In the genomic region with DNA sequence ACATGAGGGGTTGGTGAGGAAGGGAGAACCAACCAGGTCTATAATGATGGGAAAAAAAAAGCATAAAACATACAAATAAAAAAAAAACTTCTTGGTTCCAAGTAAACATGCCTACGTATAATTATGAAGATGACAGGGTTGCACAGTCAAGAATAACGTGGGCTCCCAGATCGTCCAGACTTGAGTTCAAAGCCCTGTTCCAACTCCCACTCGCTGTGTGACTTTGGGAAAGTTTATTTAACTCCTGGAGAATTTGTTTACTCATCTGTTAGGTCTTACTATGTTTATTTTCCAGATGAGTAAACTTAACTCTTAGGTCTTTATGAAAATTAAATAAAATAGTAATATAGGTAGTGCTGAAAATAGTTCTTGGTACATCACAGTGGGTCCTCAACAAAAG, we compare ENCODE assay signal across 19 cellular contexts. TPM values are rescaled to one million over a fixed set of nuclear protein-coding genes. Genes with fewer than 3 reads are reported as not detected.
DNase-seq lines count a peak whose midpoint lies in the region; ATAC-seq and TF ChIP-seq lines count a peak whose summit lies in the region.
"Had no signal": no experiment of that assay in that cellular context is flagged by ENCODE, and none has a peak within 500 bp of the region (broad histone marks: within the 10 kb centered on the region; RNA-seq: fewer than 3 reads in every experiment).

No MANE protein-coding gene starts in this region.

- no peak for ATAC-seq in HG03159 (IDR thresholded peaks at IDR 0.05; ENCODE audit: unreplicated experiment)
- ATAC-seq: esophagus mucosa, T-helper 17 cell had no signal

- H3K27ac Mint-ChIP-seq in HFFc6 (peak overlapping the region; percentile 76), chondrocyte (ENCODE audit: unreplicated experiment) (peak overlapping the region; percentile 74)
- H3K27ac Mint-ChIP-seq: dendritic cell treated with granulocyte-macrophage colony-stimulating factor and Interleukin-4, amounts not matched to agents 40 ng/mL and 50 ng/mL, for 4 days; T-helper 17 cell had no signal

- peaks cover 88% of the 10 kb centered on the region for H3K4me1 Mint-ChIP-seq in HFFc6 (ENCODE audit: low read depth)
- H3K4me1 Mint-ChIP-seq in chondrocyte (ENCODE audit: low read depth) = peaks cover 80% of the 10 kb centered on the region
- H3K4me1 Mint-ChIP-seq: T-helper 17 cell had no signal

- H3K4me1 ChIP-seq in mucosa of rectum (ENCODE audit: control insufficient read depth in 2 of 2, insufficient read depth in 2 of 2, low read length in 2 of 2) (peaks cover 11 to 20% of the 10 kb centered on the region in 2 donors), subcutaneous abdominal adipose tissue (ENCODE audit: control insufficient read depth in 5 of 5, insufficient read depth in 5 of 5, low read length in 5 of 5) (peaks cover 4 to 39% (median 27%) of the 10 kb centered on the region in 5 donors)

- no peak for DNase-seq in HFFc6
- no peak for DNase-seq in chondrocyte (ENCODE audit: low spot score)
- DNase-seq in GM03348 (ENCODE audit: low spot score) = no peak
- no peak for DNase-seq in DMS114 treated with DMSO at 0.1 percent for 48 hours (lab: John Stamatoyannopoulos, UW; ENCODE audit: unreplicated experiment)
- no peak for DNase-seq in GF-D8 (lab: John Stamatoyannopoulos, UW)
- DNase-seq: activated CD4-positive, CD25-positive, alpha-beta regulatory T cell; activated effector memory CD4-positive, alpha-beta T cell treated with anti-CD3 and anti-CD28 coated beads, Interleukin-2, amount 50 U/mL, for 16 hours; anterior cingulate cortex; DMS79; Kasumi-1; NCI-H1436 treated with DMSO at 0.1 percent for 48 hours; SHP77 treated with DMSO at 0.1 percent for 48 hours; T-helper 17 cell had no signal

- H3K36me3 Mint-ChIP-seq in HFFc6 (ENCODE audit: low read depth) = peaks cover 91% of the 10 kb centered on the region
- H3K36me3 Mint-ChIP-seq in chondrocyte (ENCODE audit: low read depth) = peaks cover 7% of the 10 kb centered on the region

- no peaks in the 10 kb centered on the region for H3K27me3 ChIP-seq in mucosa of rectum (ENCODE audit: control insufficient read depth in 2 of 2, insufficient read depth in 2 of 2, low read length in 2 of 2)
- no peaks in the 10 kb centered on the region for H3K27me3 ChIP-seq in subcutaneous abdominal adipose tissue (ENCODE audit: control insufficient read depth in 5 of 5, insufficient read depth in 4 of 5, low read length in 5 of 5)

- 0 out of 2 replicates have a peak, but pooled peaks cover 9% of the 10 kb centered on the region for H3K9me3 Mint-ChIP-seq in HFFc6
- no peaks in the 10 kb centered on the region for H3K9me3 Mint-ChIP-seq in chondrocyte (ENCODE audit: low read depth)
- H3K9me3 Mint-ChIP-seq: dendritic cell treated with granulocyte-macrophage colony-stimulating factor and Interleukin-4, amounts not matched to agents 40 ng/mL and 50 ng/mL, for 4 days; neural crest cell had no signal

- no peaks in the 10 kb centered on the region for H3K36me3 ChIP-seq in mucosa of rectum (ENCODE audit: control insufficient read depth in 2 of 2, insufficient read depth in 2 of 2, low read length in 2 of 2)
- H3K36me3 ChIP-seq in subcutaneous abdominal adipose tissue (ENCODE audit: control insufficient read depth in 5 of 5, insufficient read depth in 5 of 5, low read length in 5 of 5) = peaks cover 0 to 7% (median 0%) of the 10 kb centered on the region in 5 donors

- H3K27ac ChIP-seq in mucosa of rectum (ENCODE audit: low read depth in 2 of 2, low read length in 2 of 2) (peak overlapping the region; percentile 62 to 69), subcutaneous abdominal adipose tissue (ENCODE audit: low read depth, low read length) (peak overlapping the region; percentile 77)

- H3K4me3 Mint-ChIP-seq in HFFc6 = peak overlapping the region; percentile 35; the same call in 1 of the 2 replicates
- H3K4me3 Mint-ChIP-seq in chondrocyte (ENCODE audit: unreplicated experiment) = no peak overlapping the region
- H3K4me3 Mint-ChIP-seq: dendritic cell treated with granulocyte-macrophage colony-stimulating factor and Interleukin-4, amounts not matched to agents 40 ng/mL and 50 ng/mL, for 4 days; neural crest cell; T-helper 17 cell had no signal

- H3K9me3 ChIP-seq in mucosa of rectum (ENCODE audit: control insufficient read depth in 2 of 2, low read length in 2 of 2) = no peaks in the 10 kb centered on the region
- no peaks in the 10 kb centered on the region for H3K9me3 ChIP-seq in subcutaneous abdominal adipose tissue (ENCODE audit: control insufficient read depth in 5 of 5, low read length in 5 of 5)

- H3K4me3 ChIP-seq in mucosa of rectum (ENCODE audit: low read length in 2 of 2) (no peak overlapping the region), subcutaneous abdominal adipose tissue (ENCODE audit: low read depth in 1 of 5, low read length in 5 of 5) (no peak overlapping the region)

- TF ChIP-seq CTCF in HFFc6 (IDR thresholded peaks at IDR 0.05) (no peak), chondrocyte (IDR thresholded peaks at IDR 0.05) (no peak)

- no peak overlapping the region for H3K9ac ChIP-seq in mucosa of rectum (ENCODE audit: low read depth in 1 of 2, low read length in 2 of 2)
- no peak overlapping the region for H3K9ac ChIP-seq in subcutaneous abdominal adipose tissue (ENCODE audit: low read length in 5 of 5)

- H3K27me3 Mint-ChIP-seq in HFFc6 (ENCODE audit: insufficient read depth) (peaks cover 1% of the 10 kb centered on the region), chondrocyte (ENCODE audit: low read depth) (no peaks in the 10 kb centered on the region)
- H3K27me3 Mint-ChIP-seq: dendritic cell treated with granulocyte-macrophage colony-stimulating factor and Interleukin-4, amounts not matched to agents 40 ng/mL and 50 ng/mL, for 4 days had no signal

RNA-seq across cellular contexts. Expression of gene STARD13, which starts 13.8 kb away (rescaled TPM):
- 10 to 100 TPM; 27.9 to 38.3 (median 34.5) TPM for total RNA-seq in HFFc6 (2021; fragmentation: NEBNext Ultra II Directional; extraction: Animal tissue kit (Norgen Biotek cat#: 25700))
- total RNA-seq in chondrocyte = 37.6 to 57.8 TPM (median 41.0 TPM) in 3 replicates
- total RNA-seq: T-helper 17 cell had no signal
